ENCODE assay signal across 9 cellular contexts in the genomic region with DNA sequence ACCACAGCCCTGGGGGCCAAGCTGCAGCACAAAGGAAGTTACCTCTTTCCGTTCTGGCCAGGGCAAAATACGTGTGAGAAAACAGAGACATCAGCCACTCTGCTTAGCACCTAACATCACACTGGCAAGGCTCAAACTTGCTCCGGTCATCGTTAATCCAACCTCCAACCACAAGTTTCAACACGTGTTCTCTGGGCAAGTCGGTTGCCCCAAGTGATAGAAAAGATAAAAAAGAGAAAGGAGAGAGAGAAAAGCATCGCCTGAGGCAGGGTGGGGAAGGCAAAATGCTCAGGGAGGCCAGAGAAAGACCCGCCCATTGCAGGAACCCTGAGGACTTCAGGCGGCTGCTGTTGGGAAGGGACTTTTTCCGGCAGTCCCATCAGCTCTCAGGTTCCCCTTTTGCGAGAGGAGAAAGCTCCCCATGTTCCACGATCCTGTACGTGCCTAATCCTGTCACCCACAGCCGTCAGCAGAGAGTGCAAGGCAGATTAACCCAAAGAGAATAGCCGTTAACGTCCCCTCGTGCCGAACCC. TPM values are rescaled to one million over a fixed set of nuclear protein-coding genes. Genes with fewer than 3 reads are reported as not detected.
DNase-seq lines count a peak whose midpoint lies in the region; ATAC-seq and TF ChIP-seq lines count a peak whose summit lies in the region.
"Had no signal": no experiment of that assay in that cellular context is flagged by ENCODE, and none has a peak within 500 bp of the region (broad histone marks: within the 10 kb centered on the region; RNA-seq: fewer than 3 reads in every experiment).

No MANE protein-coding gene starts in this region.

- intact Hi-C loops in breast epithelium (cut with DNase I; ENCODE audit: low total_unique reads) (no loop called here), upper lobe of right lung (cut with DNase I) (no loop called here)

- TF ChIP-seq CTCF in breast epithelium (IDR thresholded peaks at IDR 0.05) (no peak), upper lobe of right lung (IDR thresholded peaks at IDR 0.05) (no peak)

- ATAC-seq in HG03457 (IDR thresholded peaks at IDR 0.05; ENCODE audit: unreplicated experiment) (no peak), upper lobe of right lung (no peak)

- H3K27me3 ChIP-seq in breast epithelium (no peaks in the 10 kb centered on the region), skeletal muscle tissue (ENCODE audit: control insufficient read depth in 3 of 3, insufficient read depth in 3 of 3, low read length in 3 of 3) (peaks cover 0 to 11% (median 2%) of the 10 kb centered on the region in 3 donors), upper lobe of right lung (no peaks in the 10 kb centered on the region)

- H3K9me3 ChIP-seq in breast epithelium (no peaks in the 10 kb centered on the region), skeletal muscle tissue (ENCODE audit: control insufficient read depth in 3 of 3, low read length in 3 of 3) (no peaks in the 10 kb centered on the region), upper lobe of right lung (no peaks in the 10 kb centered on the region)

- H3K36me3 ChIP-seq in breast epithelium (no peaks in the 10 kb centered on the region), skeletal muscle tissue (ENCODE audit: control insufficient read depth in 3 of 3, insufficient read depth in 3 of 3, low read length in 3 of 3) (no peaks in the 10 kb centered on the region), upper lobe of right lung (no peaks in the 10 kb centered on the region)

- H3K27ac ChIP-seq in breast epithelium (peak overlapping the region; percentile 3 to 48), skeletal muscle tissue (ENCODE audit: low read depth, low read length) (peak overlapping the region; percentile 36), upper lobe of right lung (no peak overlapping the region)
- H3K27ac ChIP-seq: 22Rv1 had no signal

- peak; percentile 9 for DNase-seq in NOMO-1 treated with DMSO at 0.1 percent for 48 hours (lab: John Stamatoyannopoulos, UW; ENCODE audit: unreplicated experiment)
- no peak for DNase-seq in NOMO-1 (lab: John Stamatoyannopoulos, UW; ENCODE audit: unreplicated experiment in 2 of 2)
- DNase-seq in KBM-7: peak; percentile 68
- peak in 1 of 2 donors; percentile 49 for DNase-seq in breast epithelium (ENCODE audit: low spot score in 2 of 2)
- DNase-seq in upper lobe of right lung: no peak
- no peak for DNase-seq in NCI-H510A (lab: John Stamatoyannopoulos, UW)

- in situ Hi-C loops in KBM-7 (cut with MboI; ENCODE audit: low pct_unique_long_range_greater_than_20kb, low sequenced_read_pairs): no loop called here

- TF ChIP-seq POLR2A in breast epithelium (IDR thresholded peaks at IDR 0.05): no peak

- H3K4me3 ChIP-seq in breast epithelium: peak overlapping the region in 1 of 3 donors; percentile 19
- H3K4me3 ChIP-seq in skeletal muscle tissue (ENCODE audit: low read length in 3 of 3): peak overlapping the region in 1 of 3 donors; percentile 31
- no peak overlapping the region for H3K4me3 ChIP-seq in upper lobe of right lung

- H3K4me1 ChIP-seq in breast epithelium (peaks cover 7 to 14% of the 10 kb centered on the region in 2 donors), skeletal muscle tissue (ENCODE audit: control insufficient read depth in 3 of 3, insufficient read depth in 3 of 3, low read length in 3 of 3) (peaks cover 24 to 26% (median 25%) of the 10 kb centered on the region in 3 donors), upper lobe of right lung (peaks cover 30% of the 10 kb centered on the region)

- peak overlapping the region in 1 of 3 donors; percentile 25 for H3K9ac ChIP-seq in skeletal muscle tissue (ENCODE audit: low read depth in 1 of 3, low read length in 3 of 3)

RNA-seq across cellular contexts. Expression of a gene that starts 18.5 kb away (rescaled TPM):
- 10 to 100 TPM in 1 of 3 donors, 1 to 10 TPM in 1, under 1 TPM in 1; 0.48 to 11.3 (median 8.2) TPM for total RNA-seq in breast epithelium
- total RNA-seq in skeletal muscle tissue: 5.2 TPM
- total RNA-seq in upper lobe of right lung: 1.9 TPM

RNA-seq across cellular contexts. Expression of a gene that starts 30.1 kb away (rescaled TPM):
- 100 to 1,000 TPM; 158 to 361 (median 195) TPM for total RNA-seq in breast epithelium
- 15.7 TPM for total RNA-seq in skeletal muscle tissue
- 692 TPM for total RNA-seq in upper lobe of right lung

RNA-seq across cellular contexts. Expression of a gene that starts 36.9 kb away (rescaled TPM):
- total RNA-seq in breast epithelium (100 to 1,000 TPM; 129 to 321 (median 142) TPM), skeletal muscle tissue (13.0 TPM), upper lobe of right lung (128 TPM)

RNA-seq across cellular contexts. Expression of a gene that starts 43.2 kb away (rescaled TPM):
- total RNA-seq in breast epithelium: 100 to 1,000 TPM in 2 of 3 donors, 10 to 100 TPM in 1; 81.4 to 404 (median 129) TPM
- total RNA-seq in skeletal muscle tissue: 6.3 TPM
- 521 TPM for total RNA-seq in upper lobe of right lung

RNA-seq across cellular contexts. Expression of a gene that starts 43.2 kb away (rescaled TPM):
- total RNA-seq in breast epithelium (10 to 100 TPM in 2 of 3 donors, under 1 TPM in 1; 0.32 to 60.9 (median 36.7) TPM), skeletal muscle tissue (1.0 TPM), upper lobe of right lung (40.4 TPM)

Comparison
In these comparisons a context has a peak if more than half of its experiments do, and no peak if none do; other contexts are left out.
1. DNase-seq: peak in NOMO-1 treated with DMSO at 0.1 percent for 48 hours (single experiment) and KBM-7 (single experiment); none in NOMO-1 (0 of 2), upper lobe of right lung (single experiment) and NCI-H510A (single experiment).